ENCODE assay signal across 29 cellular contexts in the genomic region with DNA sequence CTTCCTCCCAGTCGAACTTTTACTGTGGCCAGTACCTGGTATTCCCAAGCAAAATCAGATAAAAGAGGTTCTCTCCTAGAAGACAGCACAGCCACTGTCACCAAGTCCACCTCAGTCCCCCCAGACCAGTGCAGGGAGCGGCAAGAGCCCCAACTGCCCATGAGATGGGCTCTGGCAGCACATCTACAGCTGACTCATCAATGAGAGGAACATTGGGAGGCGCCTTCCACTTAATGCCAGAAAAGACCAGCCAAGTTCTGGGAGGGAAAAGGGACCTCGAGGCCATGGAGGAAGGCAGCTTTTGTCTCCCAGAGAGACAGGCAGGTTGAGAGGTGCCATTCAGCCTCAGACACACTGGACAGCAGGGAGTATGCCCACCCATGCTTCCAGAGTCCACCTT. TPM values are rescaled to one million over a fixed set of nuclear protein-coding genes. Genes with fewer than 3 reads are reported as not detected.
A peak's percentile ranks its signal among the peaks of the same experiment; 100 is the strongest.
DNase-seq lines count a peak whose midpoint lies in the region; ATAC-seq and TF ChIP-seq lines count a peak whose summit lies in the region.
"Had no signal": no experiment of that assay in that cellular context is flagged by ENCODE, and none has a peak within 500 bp of the region (broad histone marks: within the 10 kb centered on the region; RNA-seq: fewer than 3 reads in every experiment).

No MANE protein-coding gene starts in this region.

- H3K27ac ChIP-seq in endodermal cell (ENCODE audit: low read depth, low read length) (no peak overlapping the region), sigmoid colon (no peak overlapping the region), body of pancreas (no peak overlapping the region)
- H3K27ac ChIP-seq: dorsolateral prefrontal cortex, Peyer's patch, SJSA1, testis had no signal

- H3K9ac ChIP-seq in endodermal cell (ENCODE audit: extremely low read depth, low read length, poor library complexity, severe bottlenecking), result no peak overlapping the region

- no peak for ATAC-seq in activated CD8-positive, alpha-beta T cell treated with anti-CD3 and anti-CD28 coated beads, Interleukin-2, amount 10 ng/mL, durations not matched to agents 7 days and 5 days
- no peak for ATAC-seq in activated CD8-positive, alpha-beta T cell treated with anti-CD3 and anti-CD28 coated beads for 36 hours
- no peak for ATAC-seq in body of pancreas
- ATAC-seq: K562, left cardiac atrium, T-cell had no signal

- TF ChIP-seq EP300 in sigmoid colon (IDR thresholded peaks at IDR 0.05), result no peak

- H3K4me3 ChIP-seq in endodermal cell (ENCODE audit: low read length), result no peak overlapping the region
- H3K4me3 ChIP-seq in sigmoid colon, result no peak overlapping the region
- no peak overlapping the region for H3K4me3 ChIP-seq in body of pancreas
- H3K4me3 ChIP-seq: dorsolateral prefrontal cortex, K562, Peyer's patch, SJSA1, testis had no signal

- 95 to 96% methylated on average over 2 to 4 of the region's 4 CpGs for WGBS in endodermal cell (ENCODE audit: insufficient coverage in 1 of 2, insufficient read length in 1 of 2), 2 experiments
- 94% methylated on average over 4 of the region's 4 CpGs for WGBS in sigmoid colon, 2 donors
- 88 to 92% methylated on average over 3 to 4 of the region's 4 CpGs for WGBS in body of pancreas, 2 donors

- H3K27me3 ChIP-seq in endodermal cell (ENCODE audit: control insufficient read depth, insufficient read depth, low read length, poor library complexity, severe bottlenecking) (no peaks in the 10 kb centered on the region), sigmoid colon (no peaks in the 10 kb centered on the region), body of pancreas (no peaks in the 10 kb centered on the region)
- H3K27me3 ChIP-seq: dorsolateral prefrontal cortex, Peyer's patch, SJSA1, testis had no signal

- H3K27me3 Mint-ChIP-seq in activated CD8-positive, alpha-beta T cell treated with anti-CD3 and anti-CD28 coated beads, Interleukin-2, amount 10 ng/mL, durations not matched to agents 7 days and 5 days (ENCODE audit: low read depth), result no peaks in the 10 kb centered on the region
- H3K27me3 Mint-ChIP-seq in activated CD8-positive, alpha-beta T cell treated with anti-CD3 and anti-CD28 coated beads for 36 hours, result no peaks in the 10 kb centered on the region
- H3K27me3 Mint-ChIP-seq in endodermal cell (ENCODE audit: insufficient read depth), result no peaks in the 10 kb centered on the region
- peaks cover 5% of the 10 kb centered on the region for H3K27me3 Mint-ChIP-seq in glutamatergic neuron (ENCODE audit: unreplicated experiment)
- H3K27me3 Mint-ChIP-seq: activated CD4-positive, alpha-beta memory T cell treated with anti-CD3 and anti-CD28 coated beads for 36 hours; activated naive CD8-positive, alpha-beta T cell; T-cell had no signal

- CTCF ChIA-PET in activated CD8-positive, alpha-beta T cell treated with anti-CD3 and anti-CD28 coated beads, Interleukin-2, amount 10 ng/mL, durations not matched to agents 7 days and 5 days (lab: Charles Lee), result no interaction called here
- CTCF ChIA-PET in activated CD8-positive, alpha-beta T cell treated with anti-CD3 and anti-CD28 coated beads for 36 hours (lab: Charles Lee), result no interaction called here

- H3K36me3 ChIP-seq in endodermal cell (ENCODE audit: control insufficient read depth, insufficient read depth, low read length), result peaks cover 14% of the 10 kb centered on the region
- H3K36me3 ChIP-seq in sigmoid colon, result no peaks in the 10 kb centered on the region
- no peaks in the 10 kb centered on the region for H3K36me3 ChIP-seq in body of pancreas (replicated peaks in 1 of 2; ENCODE audit: insufficient read depth in 1 of 2, low read depth in 2 of 2)
- H3K36me3 ChIP-seq: Peyer's patch had no signal

- no peaks in the 10 kb centered on the region for H3K9me3 ChIP-seq in endodermal cell (ENCODE audit: control insufficient read depth, low read length)
- H3K9me3 ChIP-seq in sigmoid colon, result no peaks in the 10 kb centered on the region
- H3K9me3 ChIP-seq in body of pancreas, result no peaks in the 10 kb centered on the region
- H3K9me3 ChIP-seq: Peyer's patch, SJSA1, testis had no signal

- H3K27ac Mint-ChIP-seq in activated CD8-positive, alpha-beta T cell treated with anti-CD3 and anti-CD28 coated beads, Interleukin-2, amount 10 ng/mL, durations not matched to agents 7 days and 5 days, result peak overlapping the region; percentile 58
- no peak overlapping the region for H3K27ac Mint-ChIP-seq in activated CD8-positive, alpha-beta T cell treated with anti-CD3 and anti-CD28 coated beads for 36 hours
- peak overlapping the region; percentile 49 for H3K27ac Mint-ChIP-seq in endodermal cell
- H3K27ac Mint-ChIP-seq in glutamatergic neuron (ENCODE audit: unreplicated experiment), result no peak overlapping the region
- H3K27ac Mint-ChIP-seq: activated CD4-positive, alpha-beta memory T cell treated with anti-CD3 and anti-CD28 coated beads for 36 hours; activated naive CD8-positive, alpha-beta T cell; T-cell had no signal

- peaks cover 24% of the 10 kb centered on the region for H3K36me3 Mint-ChIP-seq in activated CD8-positive, alpha-beta T cell treated with anti-CD3 and anti-CD28 coated beads, Interleukin-2, amount 10 ng/mL, durations not matched to agents 7 days and 5 days (ENCODE audit: low read depth)
- H3K36me3 Mint-ChIP-seq in activated CD8-positive, alpha-beta T cell treated with anti-CD3 and anti-CD28 coated beads for 36 hours (ENCODE audit: low read depth), result peaks cover 9% of the 10 kb centered on the region
- H3K36me3 Mint-ChIP-seq in endodermal cell (ENCODE audit: low read depth), result peaks cover 29% of the 10 kb centered on the region
- no peaks in the 10 kb centered on the region for H3K36me3 Mint-ChIP-seq in glutamatergic neuron (ENCODE audit: unreplicated experiment)
- H3K36me3 Mint-ChIP-seq: activated naive CD8-positive, alpha-beta T cell; T-cell had no signal

- H3K4me3 Mint-ChIP-seq in activated CD8-positive, alpha-beta T cell treated with anti-CD3 and anti-CD28 coated beads, Interleukin-2, amount 10 ng/mL, durations not matched to agents 7 days and 5 days, result no peak overlapping the region
- H3K4me3 Mint-ChIP-seq in activated CD8-positive, alpha-beta T cell treated with anti-CD3 and anti-CD28 coated beads for 36 hours, result no peak overlapping the region
- H3K4me3 Mint-ChIP-seq in endodermal cell (no peak overlapping the region), glutamatergic neuron (ENCODE audit: unreplicated experiment) (no peak overlapping the region)
- H3K4me3 Mint-ChIP-seq: activated CD4-positive, alpha-beta memory T cell treated with anti-CD3 and anti-CD28 coated beads for 36 hours; activated naive CD8-positive, alpha-beta T cell; H9; neural crest cell; T-cell had no signal

- no peak for TF ChIP-seq POLR2A in sigmoid colon (IDR thresholded peaks at IDR 0.05)
- no peak for TF ChIP-seq POLR2A in body of pancreas (IDR thresholded peaks at IDR 0.05)

- no peak for DNase-seq in activated CD8-positive, alpha-beta T cell treated with anti-CD3 and anti-CD28 coated beads, Interleukin-2, amount 10 ng/mL, durations not matched to agents 7 days and 5 days
- DNase-seq in activated CD8-positive, alpha-beta T cell treated with anti-CD3 and anti-CD28 coated beads for 36 hours, result no peak
- DNase-seq in LHCN-M2 (ENCODE audit: low read depth) (peak; percentile 27), endodermal cell (no peak), sigmoid colon (peak; percentile 57), AG08395 (ENCODE audit: low spot score) (no peak), body of pancreas (no peak), glutamatergic neuron (no peak)
- DNase-seq: 8988T; activated CD4-positive, alpha-beta memory T cell treated with anti-CD3 and anti-CD28 coated beads for 36 hours; activated T-cell treated with anti-CD3 and anti-CD28 coated beads for 4 hours; AML-193; central memory CD4-positive, alpha-beta T cell; dorsolateral prefrontal cortex; foreskin melanocyte; H9; left cardiac atrium; MM.1S; NCI-H2029 treated with DMSO at 0.1 percent for 48 hours; NCI-H526; Peyer's patch; stimulated activated CD4-positive, alpha-beta T cell treated with anti-CD3 and anti-CD28 coated beads, Interleukin-15, amount 100 ng/mL, for 24 hours; stimulated activated naive CD4-positive, alpha-beta T cell; T-cell; testis had no signal

- no peaks in the 10 kb centered on the region for H3K9me3 Mint-ChIP-seq in activated CD8-positive, alpha-beta T cell treated with anti-CD3 and anti-CD28 coated beads, Interleukin-2, amount 10 ng/mL, durations not matched to agents 7 days and 5 days (ENCODE audit: insufficient read depth)
- H3K9me3 Mint-ChIP-seq in activated CD8-positive, alpha-beta T cell treated with anti-CD3 and anti-CD28 coated beads for 36 hours, result no peaks in the 10 kb centered on the region
- H3K9me3 Mint-ChIP-seq in endodermal cell (no peaks in the 10 kb centered on the region), glutamatergic neuron (ENCODE audit: unreplicated experiment) (no peaks in the 10 kb centered on the region)
- H3K9me3 Mint-ChIP-seq: activated CD4-positive, alpha-beta memory T cell treated with anti-CD3 and anti-CD28 coated beads for 36 hours; H9; neural crest cell; T-cell had no signal

- POLR2A ChIA-PET in activated CD8-positive, alpha-beta T cell treated with anti-CD3 and anti-CD28 coated beads, Interleukin-2, amount 10 ng/mL, durations not matched to agents 7 days and 5 days (lab: Charles Lee), result no interaction called here
- POLR2A ChIA-PET in activated CD8-positive, alpha-beta T cell treated with anti-CD3 and anti-CD28 coated beads for 36 hours (lab: Charles Lee), result no interaction called here

- H3K4me1 ChIP-seq in endodermal cell (ENCODE audit: control insufficient read depth, insufficient read depth, low read length), result peaks cover 5% of the 10 kb centered on the region
- H3K4me1 ChIP-seq in sigmoid colon, result peaks cover 0 to 5% (median 2%) of the 10 kb centered on the region in 4 donors
- no peaks in the 10 kb centered on the region for H3K4me1 ChIP-seq in body of pancreas
- H3K4me1 ChIP-seq: SJSA1 had no signal

- H3K4me1 Mint-ChIP-seq in activated CD8-positive, alpha-beta T cell treated with anti-CD3 and anti-CD28 coated beads, Interleukin-2, amount 10 ng/mL, durations not matched to agents 7 days and 5 days (ENCODE audit: low read depth), result peaks cover 19% of the 10 kb centered on the region
- H3K4me1 Mint-ChIP-seq in activated CD8-positive, alpha-beta T cell treated with anti-CD3 and anti-CD28 coated beads for 36 hours (ENCODE audit: low read depth), result peaks cover 6% of the 10 kb centered on the region
- H3K4me1 Mint-ChIP-seq in endodermal cell (peaks cover 14% of the 10 kb centered on the region), glutamatergic neuron (ENCODE audit: low read depth, unreplicated experiment) (peaks cover 3% of the 10 kb centered on the region)
- H3K4me1 Mint-ChIP-seq: neural crest cell had no signal

- intact Hi-C loops in activated CD8-positive, alpha-beta T cell treated with anti-CD3 and anti-CD28 coated beads for 36 hours (cut with micrococcal nuclease), result no loop called here
- intact Hi-C loops in sigmoid colon (cut with DNase I) (no loop called here), body of pancreas (cut with DNase I) (no loop called here)

- no peak for TF ChIP-seq CTCF in activated CD8-positive, alpha-beta T cell treated with anti-CD3 and anti-CD28 coated beads for 36 hours (IDR thresholded peaks at IDR 0.05)
- TF ChIP-seq CTCF in endodermal cell (conservative IDR thresholded peaks at IDR 0.05) (no peak), sigmoid colon (IDR thresholded peaks at IDR 0.05) (no peak), body of pancreas (IDR thresholded peaks at IDR 0.05) (no peak), glutamatergic neuron (IDR thresholded peaks at IDR 0.05; ENCODE audit: partially characterized antibody, unreplicated experiment) (no peak)

RNA-seq across cellular contexts. Expression of a gene that starts 28.2 kb away (rescaled TPM):
- 10 to 100 TPM; 31.7 to 32.3 TPM for total RNA-seq in activated CD8-positive, alpha-beta T cell treated with anti-CD3 and anti-CD28 coated beads, Interleukin-2, amount 10 ng/mL, durations not matched to agents 7 days and 5 days
- total RNA-seq in activated CD8-positive, alpha-beta T cell treated with anti-CD3 and anti-CD28 coated beads for 36 hours, result 10 to 100 TPM; 21.2 to 23.5 TPM
- total RNA-seq in LHCN-M2 (2014; rRNA removed) (18.9 and 19.1 TPM in 2 replicates), endodermal cell (10 to 100 TPM; 19.7 to 24.0 TPM), sigmoid colon (1 to 10 TPM in 3 of 4 donors, under 1 TPM in 1; 0.66 to 1.7 (median 1.2) TPM), body of pancreas (1 to 10 TPM in 1 of 2 donors, under 1 TPM in 1; 0.26 to 3.3 TPM), glutamatergic neuron (ENCODE audit: unreplicated experiment) (3.2 TPM)
- polyA plus RNA-seq in LHCN-M2 (2012), result 21.2 TPM
- polyA plus RNA-seq in endodermal cell (2013, experiment 1 of 2), result 18.8 TPM
- 19.5 TPM for polyA plus RNA-seq in endodermal cell (2013, experiment 2 of 2)
- 10 to 100 TPM in 1 of 3 donors, 1 to 10 TPM in 2; 3.6 to 15.8 (median 7.6) TPM for polyA plus RNA-seq in sigmoid colon

Comparison
In these comparisons a context has a peak if more than half of its experiments do, and no peak if none do; other contexts are left out.
1. H3K27ac Mint-ChIP-seq: peak in activated CD8-positive, alpha-beta T cell treated with anti-CD3 and anti-CD28 coated beads, Interleukin-2, amount 10 ng/mL, durations not matched to agents 7 days and 5 days (single experiment) and endodermal cell (single experiment); none in activated CD8-positive, alpha-beta T cell treated with anti-CD3 and anti-CD28 coated beads for 36 hours (single experiment) and glutamatergic neuron (single experiment).
2. DNase-seq: peak in LHCN-M2 (single experiment) and sigmoid colon (single experiment); none in activated CD8-positive, alpha-beta T cell treated with anti-CD3 and anti-CD28 coated beads, Interleukin-2, amount 10 ng/mL, durations not matched to agents 7 days and 5 days (single experiment), activated CD8-positive, alpha-beta T cell treated with anti-CD3 and anti-CD28 coated beads for 36 hours (single experiment), endodermal cell (single experiment), AG08395 (single experiment), body of pancreas (0 of 4) and glutamatergic neuron (single experiment).